In the genomic region with DNA sequence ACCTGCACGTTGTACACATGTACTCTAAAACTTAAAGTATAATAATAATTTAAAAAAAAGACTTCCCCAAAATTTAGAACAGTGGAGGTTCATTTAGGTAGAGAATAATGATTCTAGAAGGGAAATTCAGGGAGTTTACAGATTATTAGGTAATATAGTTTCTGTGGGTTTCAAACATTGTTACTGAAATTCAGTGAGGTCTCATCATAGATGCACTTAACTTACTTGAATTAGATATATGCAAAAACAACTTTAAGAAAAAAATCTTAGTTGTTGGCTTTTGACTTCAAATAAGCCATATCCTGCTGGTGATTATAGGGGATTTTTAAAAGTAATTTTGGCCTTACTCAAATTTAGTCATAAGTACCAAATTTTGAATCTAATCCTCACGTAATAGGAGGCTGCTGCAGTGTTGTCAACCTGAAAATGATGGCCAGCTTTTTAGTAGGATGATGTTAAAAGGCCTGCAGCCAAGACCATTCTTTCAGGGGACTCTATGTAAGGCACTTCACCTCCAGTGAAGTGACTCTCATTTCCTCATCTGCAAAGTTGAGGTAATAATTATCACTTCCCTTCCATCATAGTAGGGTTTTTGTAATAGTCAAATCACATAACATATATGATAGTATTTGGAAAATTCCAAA, we compare ENCODE assay signal across 11 cellular contexts. TPM values are rescaled to one million over a fixed set of nuclear protein-coding genes. Genes with fewer than 3 reads are reported as not detected.
"Had no signal": no experiment of that assay in that cellular context is flagged by ENCODE, and none has a peak within 500 bp of the region (broad histone marks: within the 10 kb centered on the region; RNA-seq: fewer than 3 reads in every experiment).

No MANE protein-coding gene starts in this region.

- H2AFZ ChIP-seq: GM23338 had no signal

- ATAC-seq: GM23338, HepG2 had no signal

- H3K9ac ChIP-seq: KMS-11 had no signal

- H3K27ac ChIP-seq: HL-60, KMS-11 had no signal

- DNase-seq: H9, HCEC 1CT, Karpas-422, KBM-7 had no signal

- H3K4me3 ChIP-seq: GM23338 had no signal

- H3K4me2 ChIP-seq: GM23338, KMS-11 had no signal

- FAIRE-seq: H1, H54, HepG2 had no signal

RNA-seq across cellular contexts. Expression of gene KCNA4, which starts 42.5 kb away (rescaled TPM):
- polyA plus RNA-seq: GM23338, H1, HepG2, IgD-negative memory B cell had no signal
